In the genomic region with DNA sequence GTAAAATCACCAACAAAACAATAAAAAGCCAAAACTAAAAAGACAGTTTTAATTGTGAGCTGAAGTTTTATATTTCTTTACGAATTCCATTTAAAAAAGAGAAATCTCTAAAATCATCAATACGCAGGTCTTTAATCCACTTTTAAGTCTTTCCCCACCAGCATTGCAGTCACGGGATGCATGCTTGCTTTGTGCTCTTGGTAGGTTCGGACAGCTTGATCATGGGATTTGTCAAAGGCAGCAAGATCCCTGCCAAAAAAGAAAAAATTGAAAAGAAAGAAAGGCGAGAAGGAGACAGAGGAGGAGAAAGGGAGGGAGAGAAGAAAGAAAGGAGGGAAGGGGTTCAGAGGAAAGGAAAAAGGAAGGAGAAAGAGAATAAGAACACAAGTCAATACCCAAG, we compare ENCODE assay signal across 32 cellular contexts. TPM values are rescaled to one million over a fixed set of nuclear protein-coding genes. Genes with fewer than 3 reads are reported as not detected.
"Had no signal": no experiment of that assay in that cellular context is flagged by ENCODE, and none has a peak within 500 bp of the region (broad histone marks: within the 10 kb centered on the region; RNA-seq: fewer than 3 reads in every experiment).

No MANE protein-coding gene starts in this region.

- DNase-seq: hypothalamus; immature natural killer cell; kidney; left colon; left lung; lower lobe of right lung; mammary epithelial cell; mesendoderm; naive B cell; natural killer cell; nucleus accumbens; pancreas; psoas muscle; right lobe of liver; stimulated activated CD4-positive, alpha-beta T cell treated with anti-CD3 and anti-CD28 coated beads, Interleukin-2, amount 100 ng/mL, for 24 hours; stimulated activated CD4-positive, alpha-beta T cell treated with anti-CD3 and anti-CD28 coated beads, Interleukin-4, amount 100 ng/mL, for 1 hour; stimulated activated naive B cell treated with anti-CD40 and anti-IgM and Interleukin-4, amounts not matched to agents 10 μg/mL and 1 μg/mL and 100 μg/mL, for 72 hours; stimulated activated naive CD8-positive, alpha-beta T cell treated with anti-CD3 and anti-CD28 coated beads, Interleukin-15, Interleukin-2, amounts not matched to agents 100 U/mL and 50 U/mL, for 24 hours; stomach; testis; thyroid gland; transverse colon; upper lobe of left lung had no signal

- H3K27me3 Mint-ChIP-seq: naive B cell; stimulated activated naive B cell treated with anti-CD40 and anti-IgM and Interleukin-4, amounts not matched to agents 10 μg/mL and 1 μg/mL and 100 μg/mL, for 72 hours had no signal

- H3K4me3 Mint-ChIP-seq: immature natural killer cell; mesothelial cell of epicardium; naive B cell; natural killer cell; stimulated activated naive B cell treated with anti-CD40 and anti-IgM and Interleukin-4, amounts not matched to agents 10 μg/mL and 1 μg/mL and 100 μg/mL, for 72 hours had no signal

- H3K27ac Mint-ChIP-seq: mesothelial cell of epicardium; natural killer cell; stimulated activated naive B cell treated with anti-CD40 and anti-IgM and Interleukin-4, amounts not matched to agents 10 μg/mL and 1 μg/mL and 100 μg/mL, for 72 hours had no signal

- H3K9me3 Mint-ChIP-seq: immature natural killer cell; mesothelial cell of epicardium; naive B cell; natural killer cell; stimulated activated naive B cell treated with anti-CD40 and anti-IgM and Interleukin-4, amounts not matched to agents 10 μg/mL and 1 μg/mL and 100 μg/mL, for 72 hours had no signal

RNA-seq across cellular contexts. Expression of a gene that starts 4.7 kb away (rescaled TPM):
- total RNA-seq: urinary bladder had no signal
- polyA plus RNA-seq: neural cell, smooth muscle cell had no signal

RNA-seq across cellular contexts. Expression of a gene that starts 57.7 kb away (rescaled TPM):
- total RNA-seq: mesothelial cell of epicardium, stomach had no signal

RNA-seq across cellular contexts. Expression of a gene that starts 58.4 kb away (rescaled TPM):
- total RNA-seq: left colon, mononuclear cell, pancreas, posterior vena cava, right atrium auricular region, skeletal muscle tissue, smooth muscle cell, stomach, transverse colon, urinary bladder, vagina had no signal
- polyA plus RNA-seq: mammary epithelial cell, neural cell, stomach had no signal
